1 cellular context compared by ENCODE assay signal in genomic region chr4:137181293-137181899, GRCh38.
TF ChIP-seq lines count a peak whose summit lies in the region.

No MANE protein-coding gene starts in this region.

TF ChIP-seq in SK-N-SH, 30 proteins besides CTCF, POLR2A, EP300 and RAD21:
- TF ChIP-seq PBX3 (IDR thresholded peaks at IDR 0.05) (peak; percentile 59), TCF12 (IDR thresholded peaks at IDR 0.05) (peak; percentile 33; the same call in 1 of the 2 replicates), IRF3 (IDR thresholded peaks at IDR 0.05; ENCODE audit: low read depth, low read length) (no peak), MEF2A (IDR thresholded peaks at IDR 0.05; ENCODE audit: borderline replicate concordance, low read depth) (no peak), FOXM1 (IDR thresholded peaks at IDR 0.05; ENCODE audit: low read depth) (no peak), POLR2AphosphoS5 (IDR thresholded peaks at IDR 0.05; ENCODE audit: low read depth, low read length) (no peak), RCOR1 (IDR thresholded peaks at IDR 0.05; ENCODE audit: low read length) (no peak), REST (IDR thresholded peaks at IDR 0.05; ENCODE audit: low read depth, low read length) (no peak), TEAD4 (IDR thresholded peaks at IDR 0.05; ENCODE audit: borderline replicate concordance, insufficient read depth) (0 out of 2 replicates have a peak, but pooled peaks have one; percentile 30), MXI1 (IDR thresholded peaks at IDR 0.05; ENCODE audit: low read depth, low read length) (no peak), NFIC (IDR thresholded peaks at IDR 0.05; ENCODE audit: borderline replicate concordance) (no peak), NRF1 (IDR thresholded peaks at IDR 0.05; ENCODE audit: low read depth, low read length) (no peak), YY1 (IDR thresholded peaks at IDR 0.05; ENCODE audit: low read depth) (no peak), JUND (IDR thresholded peaks at IDR 0.05) (peak; percentile 5; the same call in 1 of the 2 replicates)
